In the genomic region with DNA sequence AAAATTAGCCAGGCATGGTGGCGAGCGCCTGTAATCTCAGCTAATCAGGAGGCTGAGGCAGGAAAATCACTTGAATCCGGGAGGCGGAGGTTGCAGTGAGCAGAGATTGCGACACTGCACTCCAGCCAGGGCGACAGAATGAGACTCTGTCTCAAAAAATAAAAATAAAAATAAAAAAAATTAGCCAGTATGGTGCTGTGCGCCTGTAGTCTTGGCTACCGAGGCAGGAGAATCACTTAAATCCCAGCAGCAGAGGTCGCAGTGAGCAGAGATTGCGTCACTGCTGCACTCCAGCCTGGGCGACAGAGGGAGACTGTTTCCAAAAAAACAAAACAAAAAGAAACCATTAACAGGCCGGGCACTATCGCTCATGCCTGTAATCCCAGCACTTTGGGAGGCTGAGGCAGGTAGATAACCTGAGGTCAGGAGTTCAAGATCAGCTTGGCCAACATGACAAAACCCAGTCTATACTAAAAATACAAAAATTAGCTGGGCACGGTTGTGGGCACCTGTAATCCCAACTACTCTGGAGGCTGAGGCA, we compare ENCODE assay signal across 7 cellular contexts. TPM values are rescaled to one million over a fixed set of nuclear protein-coding genes. Genes with fewer than 3 reads are reported as not detected.
DNase-seq lines count a peak whose midpoint lies in the region; FAIRE-seq and TF ChIP-seq lines count a peak whose summit lies in the region.
"Not testable (repeated sequence)": the region's sequence is repeated elsewhere in the genome, so short reads cannot be mapped to it uniquely, and the experiment has no call there.

No MANE protein-coding gene starts in this region.

- not testable (repeated sequence) for H2AFZ ChIP-seq in endothelial cell of umbilical vein (ENCODE audit: low read depth, low read length)

- H3K4me3 Mint-ChIP-seq in activated naive CD4-positive, alpha-beta T cell treated with anti-CD3 and anti-CD28 coated beads, Interleukin-2, amount 10 ng/mL, durations not matched to agents 7 days and 5 days, result not testable (repeated sequence)

- H3K9ac ChIP-seq in endothelial cell of umbilical vein (replicated peaks; ENCODE audit: extremely low read depth, insufficient read depth, low read length), result not testable (repeated sequence)

- BruUV-seq in endothelial cell of umbilical vein (replicated peaks; lab: Mats Ljungman, UMichigan), result not testable (repeated sequence)

- not testable (repeated sequence) for H3K79me2 ChIP-seq in endothelial cell of umbilical vein (ENCODE audit: control insufficient read depth, insufficient read depth, low read length)

- H3K9me1 ChIP-seq in endothelial cell of umbilical vein (replicated peaks; ENCODE audit: control insufficient read depth, extremely low read depth, insufficient read depth, low read length), result not testable (repeated sequence)

- H3K4me2 ChIP-seq in endothelial cell of umbilical vein (ENCODE audit: insufficient read depth, low read length), result not testable (repeated sequence)

- not testable (repeated sequence) for H3K36me3 ChIP-seq in endothelial cell of umbilical vein (ENCODE audit: control insufficient read depth in 2 of 2, extremely low read depth in 1 of 2, insufficient read depth in 2 of 2, low read length in 2 of 2)

- not testable (repeated sequence) for H4K20me1 ChIP-seq in endothelial cell of umbilical vein (replicated peaks; ENCODE audit: control insufficient read depth, extremely low read depth, insufficient read depth, low read length)

- H3K9me3 Mint-ChIP-seq in activated naive CD4-positive, alpha-beta T cell treated with anti-CD3 and anti-CD28 coated beads, Interleukin-2, amount 10 ng/mL, durations not matched to agents 7 days and 5 days, result not testable (repeated sequence)

- POLR2A ChIA-PET in endothelial cell of umbilical vein (lab: Charles Lee), result not testable (repeated sequence)

- not testable (repeated sequence) for H3K9me3 ChIP-seq in endothelial cell of umbilical vein (replicated peaks; ENCODE audit: control insufficient read depth, insufficient read depth, low read length)

- CTCF ChIA-PET in activated naive CD4-positive, alpha-beta T cell treated with anti-CD3 and anti-CD28 coated beads, Interleukin-2, amount 10 ng/mL, durations not matched to agents 7 days and 5 days (lab: Charles Lee), result interaction anchor here (0.7 to 2.2 kb wide), 9 partner anchors 31 to 199 kb away, joined by 3 to 7 read pairs (median 3); no protein-coding TSS in a partner anchor
- CTCF ChIA-PET in endothelial cell of umbilical vein (lab: Charles Lee), result interaction anchor here (1.0 to 4.6 kb wide), 4 partner anchors 13 to 159 kb away, joined by 4 to 59 read pairs (median 5); no protein-coding TSS in a partner anchor

- DNase-seq in G401 (ENCODE audit: low spot score), result peak; percentile 86
- DNase-seq in LHCN-M2 (ENCODE audit: low read depth), result peak; percentile 69
- peak; percentile 87 for DNase-seq in SK-MEL-5 (ENCODE audit: low read depth, low spot score)
- DNase-seq in activated naive CD4-positive, alpha-beta T cell treated with anti-CD3 and anti-CD28 coated beads, Interleukin-2, amount 10 ng/mL, durations not matched to agents 7 days and 5 days, result peak; percentile 76
- DNase-seq in endothelial cell of umbilical vein (ENCODE audit: low read depth, low spot score), result peak; percentile 69
- DNase-seq in left kidney (ENCODE audit: low read depth, low spot score), result peak; percentile 85
- DNase-seq in retinal pigment epithelial cell (ENCODE audit: low read depth), result peak; percentile 5

- H3K27ac ChIP-seq in endothelial cell of umbilical vein (ENCODE audit: insufficient read depth, low read depth, low read length), result not testable (repeated sequence)

- intact Hi-C loops in endothelial cell of umbilical vein (cut with micrococcal nuclease), result not testable (repeated sequence)

- dilution Hi-C loops in endothelial cell of umbilical vein (cut with MboI; ENCODE audit: extremely low pct_ligation_motif_present, low sequenced_read_pairs), result not testable (repeated sequence)

- H3K4me1 Mint-ChIP-seq in activated naive CD4-positive, alpha-beta T cell treated with anti-CD3 and anti-CD28 coated beads, Interleukin-2, amount 10 ng/mL, durations not matched to agents 7 days and 5 days, result peaks cover 41% of the 10 kb centered on the region

- TF ChIP-seq CTCF in endothelial cell of umbilical vein (IDR thresholded peaks at IDR 0.05; ENCODE audit: extremely low read depth in 1 of 2, insufficient read depth in 1 of 2, low read depth in 1 of 2, low read length in 2 of 2) (peak; percentile 15 to 57), retinal pigment epithelial cell (conservative IDR thresholded peaks at IDR 0.05; ENCODE audit: low read depth, low read length) (peak; percentile 51)

- not testable (repeated sequence) for H3K4me3 ChIP-seq in endothelial cell of umbilical vein (replicated peaks in 1 of 3; ENCODE audit: insufficient read depth in 1 of 3, low read depth in 1 of 3, low read length in 3 of 3); retinal pigment epithelial cell (ENCODE audit: low read length)

- not testable (repeated sequence) for TF ChIP-seq POLR2A in endothelial cell of umbilical vein (IDR thresholded peaks at IDR 0.05; ENCODE audit: low read depth, low read length)

- H3K36me3 Mint-ChIP-seq in activated naive CD4-positive, alpha-beta T cell treated with anti-CD3 and anti-CD28 coated beads, Interleukin-2, amount 10 ng/mL, durations not matched to agents 7 days and 5 days, result peaks cover 51% of the 10 kb centered on the region

- in situ Hi-C loops in G401 (cut with HindIII; ENCODE audit: low sequenced_read_pairs); SK-MEL-5 (cut with HindIII; ENCODE audit: low pct_unique_long_range_greater_than_20kb, low sequenced_read_pairs): not testable (repeated sequence)

- peak overlapping the region; percentile 86 for H3K27ac Mint-ChIP-seq in activated naive CD4-positive, alpha-beta T cell treated with anti-CD3 and anti-CD28 coated beads, Interleukin-2, amount 10 ng/mL, durations not matched to agents 7 days and 5 days

- not testable (repeated sequence) for H3K27me3 Mint-ChIP-seq in activated naive CD4-positive, alpha-beta T cell treated with anti-CD3 and anti-CD28 coated beads, Interleukin-2, amount 10 ng/mL, durations not matched to agents 7 days and 5 days

- peak; percentile 78 for FAIRE-seq in endothelial cell of umbilical vein (lab: Jason Lieb, UNC)

- not testable (repeated sequence) for H3K27me3 ChIP-seq in endothelial cell of umbilical vein (ENCODE audit: control insufficient read depth in 2 of 2, insufficient read depth in 2 of 2, low read length in 2 of 2)

- not testable (repeated sequence) for H3K4me1 ChIP-seq in endothelial cell of umbilical vein (ENCODE audit: control insufficient read depth, extremely low read depth, insufficient read depth, low read length)

RNA-seq across cellular contexts. Expression of a gene that starts 33.4 kb away (rescaled TPM):
- total RNA-seq in G401 (2014; rRNA removed; shearing (Covaris generic)), result not detected in 2 replicates
- not detected in 2 replicates for total RNA-seq in LHCN-M2 (2014; rRNA removed)
- not detected for polyA plus RNA-seq in LHCN-M2 (2012)
- total RNA-seq in SK-MEL-5 (2014; rRNA removed; shearing (Covaris generic)), result not detected in 2 replicates
- polyA plus RNA-seq in SK-MEL-5 (2015; cell fraction: cytosol; rRNA removed), result not detected in 2 replicates
- not detected in 2 replicates for polyA plus RNA-seq in SK-MEL-5 (2015; cell fraction: nucleus; rRNA removed)
- total RNA-seq in endothelial cell of umbilical vein, result not detected in 2 replicates
- not detected in 2 replicates for polyA plus RNA-seq in endothelial cell of umbilical vein
- not detected in 2 replicates for polyA plus RNA-seq in endothelial cell of umbilical vein (2011; cell fraction: cytosol; rRNA removed)
- not detected in 2 replicates for polyA plus RNA-seq in endothelial cell of umbilical vein (2011; cell fraction: nucleus; rRNA removed)
- polyA plus RNA-seq in endothelial cell of umbilical vein (2012), result not detected in 2 replicates
- not detected in 2 replicates for polyA minus RNA-seq in endothelial cell of umbilical vein
- not detected for polyA minus RNA-seq in endothelial cell of umbilical vein (2011; cell fraction: cytosol; rRNA and poly(A)+ RNA removed)
- not detected in 2 replicates for polyA minus RNA-seq in endothelial cell of umbilical vein (2011; cell fraction: nucleus; rRNA and poly(A)+ RNA removed)

RNA-seq across cellular contexts. Expression of a gene that starts 41.8 kb away (rescaled TPM):
- 13.0 and 19.4 TPM in 2 replicates for total RNA-seq in G401 (2014; rRNA removed; shearing (Covaris generic))
- total RNA-seq in LHCN-M2 (2014; rRNA removed) (22.9 and 24.7 TPM in 2 replicates), endothelial cell of umbilical vein (15.0 and 15.7 TPM in 2 replicates)
- polyA plus RNA-seq in LHCN-M2 (2012), result 7.6 TPM
- 43.5 and 50.5 TPM in 2 replicates for total RNA-seq in SK-MEL-5 (2014; rRNA removed; shearing (Covaris generic))
- polyA plus RNA-seq in SK-MEL-5 (2015; cell fraction: cytosol; rRNA removed), result 33.2 and 39.8 TPM in 2 replicates
- 17.2 and 19.6 TPM in 2 replicates for polyA plus RNA-seq in SK-MEL-5 (2015; cell fraction: nucleus; rRNA removed)
- polyA plus RNA-seq in endothelial cell of umbilical vein, result 8.5 and 10.8 TPM in 2 replicates
- polyA plus RNA-seq in endothelial cell of umbilical vein (2011; cell fraction: cytosol; rRNA removed), result 12.1 and 13.1 TPM in 2 replicates
- 12.3 and 14.8 TPM in 2 replicates for polyA plus RNA-seq in endothelial cell of umbilical vein (2011; cell fraction: nucleus; rRNA removed)
- polyA plus RNA-seq in endothelial cell of umbilical vein (2012), result 16.1 and 17.8 TPM in 2 replicates
- 22.6 and 23.8 TPM in 2 replicates for polyA minus RNA-seq in endothelial cell of umbilical vein
- polyA minus RNA-seq in endothelial cell of umbilical vein (2011; cell fraction: cytosol; rRNA and poly(A)+ RNA removed), result 13.5 TPM
- 16.9 and 21.4 TPM in 2 replicates for polyA minus RNA-seq in endothelial cell of umbilical vein (2011; cell fraction: nucleus; rRNA and poly(A)+ RNA removed)

RNA-seq across cellular contexts. Expression of a gene that starts 41.8 kb away (rescaled TPM):
- 3.8 and 8.8 TPM in 2 replicates for total RNA-seq in G401 (2014; rRNA removed; shearing (Covaris generic))
- 5.1 and 5.3 TPM in 2 replicates for total RNA-seq in LHCN-M2 (2014; rRNA removed)
- polyA plus RNA-seq in LHCN-M2 (2012), result 4.1 TPM
- total RNA-seq in SK-MEL-5 (2014; rRNA removed; shearing (Covaris generic)), result 4.4 and 5.6 TPM in 2 replicates
- 6.4 and 7.1 TPM in 2 replicates for polyA plus RNA-seq in SK-MEL-5 (2015; cell fraction: cytosol; rRNA removed)
- 5.8 and 5.9 TPM in 2 replicates for polyA plus RNA-seq in SK-MEL-5 (2015; cell fraction: nucleus; rRNA removed)
- 5.1 and 5.8 TPM in 2 replicates for total RNA-seq in endothelial cell of umbilical vein
- 3.5 and 4.6 TPM in 2 replicates for polyA plus RNA-seq in endothelial cell of umbilical vein
- 3.2 and 3.6 TPM in 2 replicates for polyA plus RNA-seq in endothelial cell of umbilical vein (2011; cell fraction: cytosol; rRNA removed)
- 2.8 and 3.2 TPM in 2 replicates for polyA plus RNA-seq in endothelial cell of umbilical vein (2011; cell fraction: nucleus; rRNA removed)
- 2.5 and 3.3 TPM in 2 replicates for polyA plus RNA-seq in endothelial cell of umbilical vein (2012)
- polyA minus RNA-seq in endothelial cell of umbilical vein, result 4.0 and 5.3 TPM in 2 replicates
- polyA minus RNA-seq in endothelial cell of umbilical vein (2011; cell fraction: cytosol; rRNA and poly(A)+ RNA removed), result 1.7 TPM
- 1.9 and 2.0 TPM in 2 replicates for polyA minus RNA-seq in endothelial cell of umbilical vein (2011; cell fraction: nucleus; rRNA and poly(A)+ RNA removed)

RNA-seq across cellular contexts. Expression of a gene that starts 46.5 kb away (rescaled TPM):
- not detected in 2 replicates for total RNA-seq in G401 (2014; rRNA removed; shearing (Covaris generic))
- total RNA-seq in LHCN-M2 (2014; rRNA removed) (not detected in 2 replicates), endothelial cell of umbilical vein (not detected in 2 replicates)
- not detected for polyA plus RNA-seq in LHCN-M2 (2012)
- total RNA-seq in SK-MEL-5 (2014; rRNA removed; shearing (Covaris generic)), result not detected in 2 replicates
- polyA plus RNA-seq in SK-MEL-5 (2015; cell fraction: cytosol; rRNA removed), result not detected in 2 replicates
- not detected in 2 replicates for polyA plus RNA-seq in SK-MEL-5 (2015; cell fraction: nucleus; rRNA removed)
- polyA plus RNA-seq in endothelial cell of umbilical vein, result not detected in 2 replicates
- not detected in 2 replicates for polyA plus RNA-seq in endothelial cell of umbilical vein (2011; cell fraction: cytosol; rRNA removed)
- not detected in 2 replicates for polyA plus RNA-seq in endothelial cell of umbilical vein (2011; cell fraction: nucleus; rRNA removed)
- polyA plus RNA-seq in endothelial cell of umbilical vein (2012), result not detected in 2 replicates
- polyA minus RNA-seq in endothelial cell of umbilical vein, result not detected in 2 replicates
- polyA minus RNA-seq in endothelial cell of umbilical vein (2011; cell fraction: cytosol; rRNA and poly(A)+ RNA removed), result not detected
- polyA minus RNA-seq in endothelial cell of umbilical vein (2011; cell fraction: nucleus; rRNA and poly(A)+ RNA removed), result not detected in 2 replicates

RNA-seq across cellular contexts. Expression of a gene that starts 55.4 kb away (rescaled TPM):
- total RNA-seq in G401 (2014; rRNA removed; shearing (Covaris generic)), result 10.4 and 15.2 TPM in 2 replicates
- total RNA-seq in LHCN-M2 (2014; rRNA removed) (5.5 and 6.7 TPM in 2 replicates), endothelial cell of umbilical vein (3.6 and 4.5 TPM in 2 replicates)
- polyA plus RNA-seq in LHCN-M2 (2012), result 3.9 TPM
- total RNA-seq in SK-MEL-5 (2014; rRNA removed; shearing (Covaris generic)), result 5.1 and 5.2 TPM in 2 replicates
- polyA plus RNA-seq in SK-MEL-5 (2015; cell fraction: cytosol; rRNA removed), result 8.0 and 8.5 TPM in 2 replicates
- polyA plus RNA-seq in SK-MEL-5 (2015; cell fraction: nucleus; rRNA removed), result 6.3 and 8.2 TPM in 2 replicates
- 5.7 and 7.3 TPM in 2 replicates for polyA plus RNA-seq in endothelial cell of umbilical vein
- 3.7 and 5.4 TPM in 2 replicates for polyA plus RNA-seq in endothelial cell of umbilical vein (2011; cell fraction: cytosol; rRNA removed)
- 7.3 and 9.8 TPM in 2 replicates for polyA plus RNA-seq in endothelial cell of umbilical vein (2011; cell fraction: nucleus; rRNA removed)
- polyA plus RNA-seq in endothelial cell of umbilical vein (2012), result 2.2 and 3.5 TPM in 2 replicates
- 5.6 and 7.0 TPM in 2 replicates for polyA minus RNA-seq in endothelial cell of umbilical vein
- polyA minus RNA-seq in endothelial cell of umbilical vein (2011; cell fraction: cytosol; rRNA and poly(A)+ RNA removed), result 1.1 TPM
- 2.8 and 3.2 TPM in 2 replicates for polyA minus RNA-seq in endothelial cell of umbilical vein (2011; cell fraction: nucleus; rRNA and poly(A)+ RNA removed)

Comparison
In these comparisons a context has a peak if more than half of its experiments do, and no peak if none do; other contexts are left out.
1. DNase-seq: peak in every context shown above with its lines; median percentile 87 in SK-MEL-5; 86 in G401; 85 in left kidney; 76 in activated naive CD4-positive, alpha-beta T cell treated with anti-CD3 and anti-CD28 coated beads, Interleukin-2, amount 10 ng/mL, durations not matched to agents 7 days and 5 days; 69 in LHCN-M2; 69 in endothelial cell of umbilical vein; 5 in retinal pigment epithelial cell.